ENCODE assay signal across 26 cellular contexts in genomic region chr3:193822492-193823220, GRCh38.
DNase-seq lines count a peak whose midpoint lies in the region; TF ChIP-seq lines count a peak whose summit lies in the region.
"Had no signal": no experiment of that assay in that cellular context is flagged by ENCODE, and none has a peak within 500 bp of the region (broad histone marks: within the 10 kb centered on the region; RNA-seq: fewer than 3 reads in every experiment).

No MANE protein-coding gene starts in this region.

- H3K4me2 ChIP-seq in mesenchymal stem cell (ENCODE audit: low read length, poor library complexity, severe bottlenecking), result no peak overlapping the region

- H3K79me1 ChIP-seq in mesenchymal stem cell (replicated peaks; ENCODE audit: low read length, poor library complexity, severe bottlenecking), result no peaks in the 10 kb centered on the region

- no peak overlapping the region for H4K91ac ChIP-seq in mesenchymal stem cell (ENCODE audit: low read length)

- intact Hi-C loops in activated CD4-positive, alpha-beta memory T cell treated with anti-CD3 and anti-CD28 coated beads for 36 hours (cut with micrococcal nuclease), result no loop called here

- no peak overlapping the region for H2BK5ac ChIP-seq in mesenchymal stem cell (ENCODE audit: low read depth, low read length, poor library complexity, severe bottlenecking)

- no peaks in the 10 kb centered on the region for H3K9me3 ChIP-seq in mesenchymal stem cell (ENCODE audit: control insufficient read depth, low read length)
- no peaks in the 10 kb centered on the region for H3K9me3 ChIP-seq in WERI-Rb-1 (ENCODE audit: severe bottlenecking)

- no peaks in the 10 kb centered on the region for H3K36me3 ChIP-seq in mesenchymal stem cell (ENCODE audit: control insufficient read depth in 1 of 2, insufficient read depth in 2 of 2, low read depth in 1 of 2, low read length in 2 of 2)
- H3K36me3 ChIP-seq in WERI-Rb-1, result no peaks in the 10 kb centered on the region

- no peak overlapping the region for H2BK15ac ChIP-seq in mesenchymal stem cell (ENCODE audit: low read depth, poor library complexity, severe bottlenecking)

- H3K27ac ChIP-seq in mesenchymal stem cell (ENCODE audit: low read length, poor library complexity, severe bottlenecking), result no peak overlapping the region
- no peak overlapping the region for H3K27ac ChIP-seq in WERI-Rb-1
- H3K27ac ChIP-seq: skin epidermis had no signal

- H4K8ac ChIP-seq in mesenchymal stem cell (ENCODE audit: low read length), result no peak overlapping the region

- no peak overlapping the region for H3K4me3 Mint-ChIP-seq in activated T-cell treated with anti-CD3 and anti-CD28 coated beads, Interleukin-2, amount 50 U/mL, for 24 hours
- H3K4me3 Mint-ChIP-seq in activated CD4-positive, alpha-beta memory T cell treated with anti-CD3 and anti-CD28 coated beads for 36 hours, result no peak overlapping the region
- H3K4me3 Mint-ChIP-seq: brain; CD4-positive, CD25-positive, alpha-beta regulatory T cell; memory B cell; naive B cell; stimulated activated naive CD8-positive, alpha-beta T cell treated with anti-CD3 and anti-CD28 coated beads, Interleukin-15, amount 100 ng/mL, for 72 hours; T-helper 1 cell treated with Interleukin-12 subunit alpha and Interleukin-12 subunit beta and Interleukin-4 antibody, amounts not matched to agents 30 μg/mL and 1 μg/mL, for 36 hours had no signal

- H3K14ac ChIP-seq in mesenchymal stem cell (ENCODE audit: low read length in 2 of 2), result no peak overlapping the region

- CTCF ChIA-PET in activated CD4-positive, alpha-beta memory T cell treated with anti-CD3 and anti-CD28 coated beads for 36 hours (lab: Charles Lee), result no interaction called here

- no peak overlapping the region for H3K23ac ChIP-seq in mesenchymal stem cell (ENCODE audit: low read length in 2 of 2)

- TF ChIP-seq CTCF in AG10803 (conservative IDR thresholded peaks at IDR 0.05; ENCODE audit: low read length) (no peak), astrocyte of the spinal cord (IDR thresholded peaks at IDR 0.05; ENCODE audit: low read depth, low read length) (no peak), GM13977 (IDR thresholded peaks at IDR 0.05; ENCODE audit: extremely low read depth, insufficient read depth, missing control alignments) (no peak), WERI-Rb-1 (IDR thresholded peaks at IDR 0.05; ENCODE audit: low read depth, low read length) (no peak)

- no peaks in the 10 kb centered on the region for H3K9me3 Mint-ChIP-seq in activated T-cell treated with anti-CD3 and anti-CD28 coated beads, Interleukin-2, amount 50 U/mL, for 24 hours
- no peaks in the 10 kb centered on the region for H3K9me3 Mint-ChIP-seq in activated CD4-positive, alpha-beta memory T cell treated with anti-CD3 and anti-CD28 coated beads for 36 hours
- H3K9me3 Mint-ChIP-seq: naive B cell; stimulated activated naive CD8-positive, alpha-beta T cell treated with anti-CD3 and anti-CD28 coated beads, Interleukin-15, amount 100 ng/mL, for 72 hours; T-helper 1 cell treated with Interleukin-12 subunit alpha and Interleukin-12 subunit beta and Interleukin-4 antibody, amounts not matched to agents 30 μg/mL and 1 μg/mL, for 36 hours had no signal

- no peak overlapping the region for H3K4me3 ChIP-seq in AG10803 (ENCODE audit: low read length)
- H3K4me3 ChIP-seq in astrocyte of the spinal cord (ENCODE audit: low read depth, low read length), result no peak overlapping the region
- no peak overlapping the region for H3K4me3 ChIP-seq in mesenchymal stem cell (ENCODE audit: insufficient read depth in 1 of 2, low read depth in 1 of 2, low read length in 2 of 2)
- H3K4me3 ChIP-seq in WERI-Rb-1 (ENCODE audit: low read depth, low read length), result no peak overlapping the region
- H3K4me3 ChIP-seq: skin epidermis had no signal

- in situ Hi-C loops in astrocyte of the spinal cord (cut with HindIII; ENCODE audit: low sequenced_read_pairs), result no loop called here
- in situ Hi-C loops in GM13977 (cut with MboI; ENCODE audit: low pct_unique_long_range_greater_than_20kb, low sequenced_read_pairs, unreplicated experiment), result no loop called here

- H3K4me1 Mint-ChIP-seq in activated T-cell treated with anti-CD3 and anti-CD28 coated beads, Interleukin-2, amount 50 U/mL, for 24 hours (ENCODE audit: low read depth), result no peaks in the 10 kb centered on the region
- H3K4me1 Mint-ChIP-seq in activated CD4-positive, alpha-beta memory T cell treated with anti-CD3 and anti-CD28 coated beads for 36 hours (ENCODE audit: low read depth), result no peaks in the 10 kb centered on the region
- H3K4me1 Mint-ChIP-seq: CD4-positive, CD25-positive, alpha-beta regulatory T cell; stimulated activated naive CD8-positive, alpha-beta T cell treated with anti-CD3 and anti-CD28 coated beads, Interleukin-15, amount 100 ng/mL, for 72 hours had no signal

- H3K4ac ChIP-seq in mesenchymal stem cell (ENCODE audit: low read depth in 1 of 2, low read length in 2 of 2), result no peak overlapping the region

- peaks cover 9% of the 10 kb centered on the region for H3K4me1 ChIP-seq in mesenchymal stem cell (ENCODE audit: control insufficient read depth, insufficient read depth, low read depth, low read length)

- no peak overlapping the region for H2AK5ac ChIP-seq in mesenchymal stem cell (ENCODE audit: low read length, severe bottlenecking)

- no peak overlapping the region for H3K9ac ChIP-seq in mesenchymal stem cell (ENCODE audit: low read length)

- H3K27ac Mint-ChIP-seq in activated T-cell treated with anti-CD3 and anti-CD28 coated beads, Interleukin-2, amount 50 U/mL, for 24 hours, result no peak overlapping the region
- no peak overlapping the region for H3K27ac Mint-ChIP-seq in activated CD4-positive, alpha-beta memory T cell treated with anti-CD3 and anti-CD28 coated beads for 36 hours
- H3K27ac Mint-ChIP-seq: brain; memory B cell; stimulated activated naive CD8-positive, alpha-beta T cell treated with anti-CD3 and anti-CD28 coated beads, Interleukin-15, amount 100 ng/mL, for 72 hours; T-helper 1 cell treated with Interleukin-12 subunit alpha and Interleukin-12 subunit beta and Interleukin-4 antibody, amounts not matched to agents 30 μg/mL and 1 μg/mL, for 36 hours had no signal

- DNase-seq in AG10803 (ENCODE audit: low read depth) (peak; percentile 42), M059J (ENCODE audit: low read depth) (peak; percentile 81), astrocyte of the spinal cord (ENCODE audit: low read depth, low spot score) (peak; percentile 85), mesenchymal stem cell (peak; percentile 25), GM13977 (ENCODE audit: low spot score) (no peak), WERI-Rb-1 (no peak)
- DNase-seq in activated T-cell treated with anti-CD3 and anti-CD28 coated beads, Interleukin-2, amount 50 U/mL, for 24 hours, result no peak
- DNase-seq in activated CD4-positive, alpha-beta memory T cell treated with anti-CD3 and anti-CD28 coated beads for 36 hours, result no peak
- DNase-seq: 8988T; activated CD4-positive, CD25-positive, alpha-beta regulatory T cell treated with anti-CD3 and anti-CD28 coated beads, Interleukin-2, amount 50 U/mL, for 72 hours; activated gamma-delta T cell; activated T-cell treated with anti-CD3 and anti-CD28 coated beads for 4 hours; CD4-positive, CD25-positive, alpha-beta regulatory T cell; H7; naive B cell; NCI-H1105; NCI-H1930; NCI-H526 treated with DMSO at 0.1 percent for 48 hours; nucleus accumbens; stimulated activated CD4-positive, alpha-beta T cell treated with anti-CD3 and anti-CD28 coated beads, Interleukin-1b, Interleukin-23, amount 100 ng/mL, for 48 hours; stimulated activated CD8-positive, alpha-beta memory T cell treated with anti-CD3 and anti-CD28 coated beads, Interleukin-4, amount 100 ng/mL, for 48 hours; stimulated activated naive CD8-positive, alpha-beta T cell treated with anti-CD3 and anti-CD28 coated beads, Interleukin-15, amount 100 ng/mL, for 72 hours had no signal

- H3K27me3 ChIP-seq in mesenchymal stem cell (ENCODE audit: control insufficient read depth in 1 of 2, insufficient read depth in 1 of 2, low read length in 2 of 2) (peaks cover 11 to 20% of the 10 kb centered on the region in 2 experiments), WERI-Rb-1 (ENCODE audit: insufficient read depth, low read depth, severe bottlenecking) (no peaks in the 10 kb centered on the region)

- H2BK120ac ChIP-seq in mesenchymal stem cell (ENCODE audit: low read depth, low read length), result no peak overlapping the region

- WGBS in mesenchymal stem cell, result 72% methylated on average over 2 of the region's 3 CpGs

- no peak overlapping the region for H3K18ac ChIP-seq in mesenchymal stem cell (ENCODE audit: low read depth in 1 of 2, low read length in 2 of 2)

- peaks cover 18% of the 10 kb centered on the region for H3K27me3 Mint-ChIP-seq in activated T-cell treated with anti-CD3 and anti-CD28 coated beads, Interleukin-2, amount 50 U/mL, for 24 hours
- peaks cover 15% of the 10 kb centered on the region for H3K27me3 Mint-ChIP-seq in activated CD4-positive, alpha-beta memory T cell treated with anti-CD3 and anti-CD28 coated beads for 36 hours

- POLR2A ChIA-PET in activated CD4-positive, alpha-beta memory T cell treated with anti-CD3 and anti-CD28 coated beads for 36 hours (lab: Charles Lee), result interaction anchor here (0.6 kb wide), 1 partner anchor 10 kb away, joined by 3 read pairs; no protein-coding TSS in a partner anchor

- no peak overlapping the region for H2BK12ac ChIP-seq in mesenchymal stem cell (ENCODE audit: low read length in 2 of 2)

- H3K36me3 Mint-ChIP-seq in activated T-cell treated with anti-CD3 and anti-CD28 coated beads, Interleukin-2, amount 50 U/mL, for 24 hours (ENCODE audit: low read depth), result no peaks in the 10 kb centered on the region
- H3K36me3 Mint-ChIP-seq in activated CD4-positive, alpha-beta memory T cell treated with anti-CD3 and anti-CD28 coated beads for 36 hours, result no peaks in the 10 kb centered on the region
- H3K36me3 Mint-ChIP-seq: brain; CD4-positive, CD25-positive, alpha-beta regulatory T cell; memory B cell had no signal

- no peak overlapping the region for H2AFZ ChIP-seq in mesenchymal stem cell (ENCODE audit: low read depth, low read length)

Comparison
In these comparisons a context has a peak if more than half of its experiments do, and no peak if none do; other contexts are left out.
1. DNase-seq: peak in AG10803 (single experiment), M059J (single experiment), astrocyte of the spinal cord (single experiment) and mesenchymal stem cell (single experiment); none in GM13977 (single experiment), activated T-cell treated with anti-CD3 and anti-CD28 coated beads, Interleukin-2, amount 50 U/mL, for 24 hours (single experiment), WERI-Rb-1 (single experiment) and activated CD4-positive, alpha-beta memory T cell treated with anti-CD3 and anti-CD28 coated beads for 36 hours (single experiment).